In the genomic region with DNA sequence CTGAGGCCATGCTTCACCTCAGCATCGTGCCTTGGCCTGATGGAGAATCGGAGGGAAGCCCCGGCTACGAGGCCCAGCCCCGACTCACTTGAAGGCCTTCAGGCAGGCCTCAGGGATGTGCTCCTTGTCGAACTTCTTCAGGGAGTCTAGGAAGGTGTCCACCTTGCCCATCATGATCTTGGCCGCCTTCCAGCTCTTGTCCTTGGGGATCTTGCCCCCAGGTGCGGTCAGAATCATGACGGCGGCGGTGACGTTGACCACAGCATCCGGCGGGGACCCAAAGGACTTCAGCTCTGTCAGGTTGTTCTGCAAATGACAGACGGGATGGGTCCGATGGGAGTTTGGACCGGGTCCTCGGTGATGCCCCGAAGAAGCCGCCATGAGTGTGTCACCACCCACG, we compare ENCODE assay signal across 33 cellular contexts.
"Had no signal": no experiment of that assay in that cellular context is flagged by ENCODE, and none has a peak within 500 bp of the region (broad histone marks: within the 10 kb centered on the region; RNA-seq: fewer than 3 reads in every experiment).

No MANE protein-coding gene starts in this region.

- H3K4me1 Mint-ChIP-seq: activated CD4-positive, alpha-beta T cell treated with anti-CD3 and anti-CD28 coated beads for 36 hours; activated CD4-positive, alpha-beta T cell treated with anti-CD3 and anti-CD28 coated beads, Interleukin-2, amount 10 ng/mL, durations not matched to agents 24 days and 14 days; activated CD8-positive, alpha-beta memory T cell treated with anti-CD3 and anti-CD28 coated beads, Interleukin-2, amount 10 ng/mL, durations not matched to agents 7 days and 5 days; activated T-helper 17 cell treated with anti-CD3 and anti-CD28 coated beads, Interleukin-2, amount 50 U/mL, for 72 hours; endodermal cell; T-helper 17 cell had no signal

- H3K4me3 Mint-ChIP-seq: activated CD4-positive, alpha-beta memory T cell treated with anti-CD3 and anti-CD28 coated beads for 36 hours; activated CD4-positive, alpha-beta T cell treated with anti-CD3 and anti-CD28 coated beads for 36 hours; activated CD4-positive, alpha-beta T cell treated with anti-CD3 and anti-CD28 coated beads, Interleukin-2, amount 10 ng/mL, durations not matched to agents 24 days and 14 days; activated CD8-positive, alpha-beta memory T cell treated with anti-CD3 and anti-CD28 coated beads, Interleukin-2, amount 10 ng/mL, durations not matched to agents 7 days and 5 days; activated CD8-positive, alpha-beta T cell treated with anti-CD3 and anti-CD28 coated beads, Interleukin-2, amount 10 ng/mL, durations not matched to agents 7 days and 5 days; activated naive CD8-positive, alpha-beta T cell; activated T-helper 17 cell treated with anti-CD3 and anti-CD28 coated beads, Interleukin-2, amount 50 U/mL, for 72 hours; brain; endodermal cell; T-helper 17 cell; T-helper 2 cell treated with Interferon-gamma antibody and Interleukin-4, amounts not matched to agents 5 μg/mL and 100 μg/mL, for 36 hours had no signal

- H3K9me3 Mint-ChIP-seq: activated CD4-positive, alpha-beta memory T cell treated with anti-CD3 and anti-CD28 coated beads for 36 hours; activated CD4-positive, alpha-beta T cell treated with anti-CD3 and anti-CD28 coated beads, Interleukin-2, amount 10 ng/mL, durations not matched to agents 24 days and 14 days; activated T-helper 17 cell treated with anti-CD3 and anti-CD28 coated beads, Interleukin-2, amount 50 U/mL, for 72 hours; T-helper 2 cell treated with Interferon-gamma antibody and Interleukin-4, amounts not matched to agents 5 μg/mL and 100 μg/mL, for 36 hours had no signal

- H3K27me3 Mint-ChIP-seq: activated CD4-positive, alpha-beta memory T cell treated with anti-CD3 and anti-CD28 coated beads for 36 hours; activated CD4-positive, alpha-beta T cell treated with anti-CD3 and anti-CD28 coated beads for 36 hours; activated CD4-positive, alpha-beta T cell treated with anti-CD3 and anti-CD28 coated beads, Interleukin-2, amount 10 ng/mL, durations not matched to agents 24 days and 14 days; activated CD8-positive, alpha-beta memory T cell treated with anti-CD3 and anti-CD28 coated beads, Interleukin-2, amount 10 ng/mL, durations not matched to agents 7 days and 5 days; activated naive CD8-positive, alpha-beta T cell; activated T-helper 17 cell treated with anti-CD3 and anti-CD28 coated beads, Interleukin-2, amount 50 U/mL, for 72 hours; T-helper 17 cell had no signal

- H3K9me3 ChIP-seq: adrenal gland, ascending aorta, breast epithelium, colonic mucosa, esophagus muscularis mucosa, gastrocnemius medialis, heart left ventricle had no signal

- H3K27me3 ChIP-seq: adrenal gland, ascending aorta, breast epithelium, cardiac muscle cell, colonic mucosa, esophagus muscularis mucosa, foreskin keratinocyte, gastrocnemius medialis, heart left ventricle had no signal

- H3K36me3 Mint-ChIP-seq: activated CD4-positive, alpha-beta memory T cell treated with anti-CD3 and anti-CD28 coated beads for 36 hours; activated CD8-positive, alpha-beta memory T cell treated with anti-CD3 and anti-CD28 coated beads, Interleukin-2, amount 10 ng/mL, durations not matched to agents 7 days and 5 days; activated naive CD8-positive, alpha-beta T cell; brain had no signal

- DNase-seq: activated CD4-positive, alpha-beta memory T cell treated with anti-CD3 and anti-CD28 coated beads for 36 hours; activated CD4-positive, alpha-beta T cell treated with anti-CD3 and anti-CD28 coated beads for 36 hours; activated CD4-positive, alpha-beta T cell treated with anti-CD3 and anti-CD28 coated beads, Interleukin-2, amount 10 ng/mL, durations not matched to agents 24 days and 14 days; activated CD4-positive, CD25-positive, alpha-beta regulatory T cell; activated CD4-positive, CD25-positive, alpha-beta regulatory T cell treated with anti-CD3 and anti-CD28 coated beads, Interleukin-2, amount 50 U/mL, for 72 hours; activated CD8-positive, alpha-beta memory T cell treated with anti-CD3 and anti-CD28 coated beads, Interleukin-2, amount 10 ng/mL, durations not matched to agents 7 days and 5 days; activated CD8-positive, alpha-beta memory T cell treated with anti-CD3 and anti-CD28 coated beads, Interleukin-2, amount 50 U/mL, for 4 hours; activated CD8-positive, alpha-beta T cell treated with anti-CD3 and anti-CD28 coated beads, Interleukin-2, amount 10 ng/mL, durations not matched to agents 7 days and 5 days; activated effector memory CD4-positive, alpha-beta T cell treated with Interleukin-2 at 50 U/mL for 16 hours; activated gamma-delta T cell treated with Interleukin-2 at 50 U/mL for 16 hours; activated naive CD4-positive, alpha-beta T cell treated with anti-CD3 and anti-CD28 coated beads, Interleukin-2, amount 50 U/mL, for 16 hours; activated naive CD4-positive, alpha-beta T cell treated with Interleukin-2 at 50 U/mL for 16 hours; activated T-cell treated with anti-CD3 and anti-CD28 coated beads, Interleukin-2, amount 50 U/mL, for 1 hour; activated T-cell treated with anti-CD3 and anti-CD28 coated beads, Interleukin-2, amount 50 U/mL, for 48 hours; adrenal gland; colonic mucosa; effector memory CD4-positive, alpha-beta T cell; endodermal cell; foreskin keratinocyte; gastrocnemius medialis; glutamatergic neuron; T-helper 1 cell; T-helper 17 cell; T1000 had no signal

- ATAC-seq: activated CD4-positive, alpha-beta T cell treated with anti-CD3 and anti-CD28 coated beads for 36 hours; activated CD8-positive, alpha-beta memory T cell treated with anti-CD3 and anti-CD28 coated beads, Interleukin-2, amount 10 ng/mL, durations not matched to agents 7 days and 5 days; activated CD8-positive, alpha-beta T cell treated with anti-CD3 and anti-CD28 coated beads, Interleukin-2, amount 10 ng/mL, durations not matched to agents 7 days and 5 days; activated T-helper 17 cell treated with anti-CD3 and anti-CD28 coated beads, Interleukin-2, amount 50 U/mL, for 72 hours; foreskin keratinocyte; gastrocnemius medialis; heart left ventricle; T-helper 17 cell had no signal

- H3K4me3 ChIP-seq: adrenal gland, ascending aorta, breast epithelium, cardiac muscle cell, colonic mucosa, esophagus muscularis mucosa, gastrocnemius medialis, heart left ventricle had no signal

- H3K27ac Mint-ChIP-seq: activated CD4-positive, alpha-beta memory T cell treated with anti-CD3 and anti-CD28 coated beads for 36 hours; activated CD4-positive, alpha-beta T cell treated with anti-CD3 and anti-CD28 coated beads for 36 hours; activated CD4-positive, alpha-beta T cell treated with anti-CD3 and anti-CD28 coated beads, Interleukin-2, amount 10 ng/mL, durations not matched to agents 24 days and 14 days; activated CD8-positive, alpha-beta memory T cell treated with anti-CD3 and anti-CD28 coated beads, Interleukin-2, amount 10 ng/mL, durations not matched to agents 7 days and 5 days; activated CD8-positive, alpha-beta T cell treated with anti-CD3 and anti-CD28 coated beads, Interleukin-2, amount 10 ng/mL, durations not matched to agents 7 days and 5 days; activated naive CD8-positive, alpha-beta T cell; activated T-helper 17 cell treated with anti-CD3 and anti-CD28 coated beads, Interleukin-2, amount 50 U/mL, for 72 hours; endodermal cell; T-helper 17 cell; T-helper 2 cell treated with Interferon-gamma antibody and Interleukin-4, amounts not matched to agents 5 μg/mL and 100 μg/mL, for 36 hours had no signal

- H3K4me1 ChIP-seq: adrenal gland, ascending aorta, breast epithelium, colonic mucosa, esophagus muscularis mucosa, foreskin keratinocyte, gastrocnemius medialis, heart left ventricle had no signal

- H3K36me3 ChIP-seq: adrenal gland, ascending aorta, breast epithelium, cardiac muscle cell, colonic mucosa, esophagus muscularis mucosa, gastrocnemius medialis, heart left ventricle had no signal

- H3K27ac ChIP-seq: adrenal gland, ascending aorta, breast epithelium, cardiac muscle cell, colonic mucosa, esophagus muscularis mucosa, foreskin keratinocyte, gastrocnemius medialis, heart left ventricle had no signal
